1 cellular context compared by ENCODE assay signal in the genomic region with DNA sequence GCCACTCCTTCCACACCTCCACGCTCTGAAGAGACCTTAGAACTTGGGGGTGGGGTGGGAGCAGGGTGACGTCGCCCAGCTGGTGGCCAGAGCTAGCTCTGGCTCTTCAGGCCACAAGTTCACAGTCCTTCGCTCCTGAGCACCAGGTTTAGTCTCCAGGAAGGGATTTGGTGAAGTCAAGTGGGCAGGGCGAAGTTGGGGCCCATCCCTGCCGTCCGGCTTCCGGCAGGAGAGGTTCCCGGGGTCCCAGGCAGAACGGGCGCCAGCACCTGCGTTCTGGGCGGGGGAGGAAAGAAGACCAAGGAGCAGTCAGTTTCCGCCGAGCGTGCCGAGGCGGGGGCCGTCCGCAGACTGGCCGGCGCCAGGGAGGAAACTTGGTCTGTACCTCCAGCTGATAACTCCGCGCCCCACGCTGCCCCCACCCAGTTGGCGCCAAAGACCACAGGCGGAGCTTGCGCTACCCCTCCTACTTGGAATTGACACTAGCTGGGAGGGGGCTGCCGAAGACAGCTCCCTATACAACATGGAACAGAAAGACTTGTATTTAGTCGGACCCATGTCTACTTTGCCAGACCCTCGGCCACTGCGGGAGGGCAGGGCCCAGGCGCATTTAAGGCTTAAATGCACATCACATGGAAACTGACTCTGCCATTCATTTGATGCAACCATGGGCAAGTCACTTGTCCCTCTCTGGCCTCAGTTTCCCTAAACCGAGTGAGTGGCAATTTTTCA.
A peak's percentile ranks its signal among the peaks of the same experiment; 100 is the strongest.
TF ChIP-seq lines count a peak whose summit lies in the region.

No MANE protein-coding gene starts in this region.

TF ChIP-seq in K562, 482 proteins besides CTCF, POLR2A, EP300 and RAD21 (continued from another document):
- TF ChIP-seq, protein P1, sequence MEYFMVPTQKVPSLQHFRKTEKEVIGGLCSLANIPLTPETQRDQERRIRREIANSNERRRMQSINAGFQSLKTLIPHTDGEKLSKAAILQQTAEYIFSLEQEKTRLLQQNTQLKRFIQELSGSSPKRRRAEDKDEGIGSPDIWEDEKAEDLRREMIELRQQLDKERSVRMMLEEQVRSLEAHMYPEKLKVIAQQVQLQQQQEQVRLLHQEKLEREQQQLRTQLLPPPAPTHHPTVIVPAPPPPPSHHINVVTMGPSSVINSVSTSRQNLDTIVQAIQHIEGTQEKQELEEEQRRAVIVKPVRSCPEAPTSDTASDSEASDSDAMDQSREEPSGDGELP (CRISPR knock-in tag; IDR thresholded peaks at IDR 0.05; ENCODE audit: borderline replicate concordance) = peak; percentile 99
- TF ChIP-seq HMG20B (CRISPR knock-in tag; IDR thresholded peaks at IDR 0.05) (no peak), FOS (IDR thresholded peaks at IDR 0.05; ENCODE audit: extremely low read depth, insufficient read length) (no peak), SRSF3 (IDR thresholded peaks at IDR 0.05; ENCODE audit: insufficient read depth, low read length) (no peak), MEIS2 (IDR thresholded peaks at IDR 0.05; ENCODE audit: partially characterized antibody) (no peak), ZNF766 (CRISPR knock-in tag; conservative IDR thresholded peaks at IDR 0.05) (no peak), MTF1 (CRISPR knock-in tag; IDR thresholded peaks at IDR 0.05; ENCODE audit: borderline replicate concordance) (no peak), COPS2 (conservative IDR thresholded peaks at IDR 0.05) (no peak), DIDO1 (tag; IDR thresholded peaks at IDR 0.05; ENCODE audit: low read depth) (no peak), NR2C2 (CRISPR knock-in tag; IDR thresholded peaks at IDR 0.05) (no peak), NR2C2 (tag; IDR thresholded peaks at IDR 0.05) (peak; percentile 63; the same call in 1 of the 2 replicates), SMAD1 (IDR thresholded peaks at IDR 0.05; ENCODE audit: low read depth, low read length, partially characterized antibody) (peak; percentile 94), MCM7 (IDR thresholded peaks at IDR 0.05) (no peak), ATF1 (CRISPR knock-in tag; IDR thresholded peaks at IDR 0.05) (no peak), ATF1 (tag; IDR thresholded peaks at IDR 0.05) (peak; percentile 82), PHTF2 (CRISPR knock-in tag; IDR thresholded peaks at IDR 0.05) (0 out of 2 replicates have a peak, but pooled peaks have one; percentile 34), TEAD4 (IDR thresholded peaks at IDR 0.05; ENCODE audit: low read length) (no peak; the same call in 1 of the 2 replicates), TEAD4 (CRISPR knock-in tag; IDR thresholded peaks at IDR 0.05; ENCODE audit: borderline replicate concordance) (0 out of 2 replicates have a peak, but pooled peaks have one; percentile 33), HLTF (IDR thresholded peaks at IDR 0.05) (no peak), NFIX (CRISPR knock-in tag; IDR thresholded peaks at IDR 0.05; ENCODE audit: low read depth) (no peak)
- TF ChIP-seq, protein P2, sequence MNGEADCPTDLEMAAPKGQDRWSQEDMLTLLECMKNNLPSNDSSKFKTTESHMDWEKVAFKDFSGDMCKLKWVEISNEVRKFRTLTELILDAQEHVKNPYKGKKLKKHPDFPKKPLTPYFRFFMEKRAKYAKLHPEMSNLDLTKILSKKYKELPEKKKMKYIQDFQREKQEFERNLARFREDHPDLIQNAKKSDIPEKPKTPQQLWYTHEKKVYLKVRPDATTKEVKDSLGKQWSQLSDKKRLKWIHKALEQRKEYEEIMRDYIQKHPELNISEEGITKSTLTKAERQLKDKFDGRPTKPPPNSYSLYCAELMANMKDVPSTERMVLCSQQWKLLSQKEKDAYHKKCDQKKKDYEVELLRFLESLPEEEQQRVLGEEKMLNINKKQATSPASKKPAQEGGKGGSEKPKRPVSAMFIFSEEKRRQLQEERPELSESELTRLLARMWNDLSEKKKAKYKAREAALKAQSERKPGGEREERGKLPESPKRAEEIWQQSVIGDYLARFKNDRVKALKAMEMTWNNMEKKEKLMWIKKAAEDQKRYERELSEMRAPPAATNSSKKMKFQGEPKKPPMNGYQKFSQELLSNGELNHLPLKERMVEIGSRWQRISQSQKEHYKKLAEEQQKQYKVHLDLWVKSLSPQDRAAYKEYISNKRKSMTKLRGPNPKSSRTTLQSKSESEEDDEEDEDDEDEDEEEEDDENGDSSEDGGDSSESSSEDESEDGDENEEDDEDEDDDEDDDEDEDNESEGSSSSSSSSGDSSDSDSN (IDR thresholded peaks at IDR 0.05; ENCODE audit: borderline replicate concordance in 1 of 2, low read depth in 2 of 2, low read length in 2 of 2) = peak in 1 of 2 experiments; percentile 89; a peak in 2 of 4 replicates
- TF ChIP-seq, protein P3, sequence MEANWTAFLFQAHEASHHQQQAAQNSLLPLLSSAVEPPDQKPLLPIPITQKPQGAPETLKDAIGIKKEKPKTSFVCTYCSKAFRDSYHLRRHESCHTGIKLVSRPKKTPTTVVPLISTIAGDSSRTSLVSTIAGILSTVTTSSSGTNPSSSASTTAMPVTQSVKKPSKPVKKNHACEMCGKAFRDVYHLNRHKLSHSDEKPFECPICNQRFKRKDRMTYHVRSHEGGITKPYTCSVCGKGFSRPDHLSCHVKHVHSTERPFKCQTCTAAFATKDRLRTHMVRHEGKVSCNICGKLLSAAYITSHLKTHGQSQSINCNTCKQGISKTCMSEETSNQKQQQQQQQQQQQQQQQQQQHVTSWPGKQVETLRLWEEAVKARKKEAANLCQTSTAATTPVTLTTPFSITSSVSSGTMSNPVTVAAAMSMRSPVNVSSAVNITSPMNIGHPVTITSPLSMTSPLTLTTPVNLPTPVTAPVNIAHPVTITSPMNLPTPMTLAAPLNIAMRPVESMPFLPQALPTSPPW (CRISPR knock-in tag; IDR thresholded peaks at IDR 0.05) = peak; percentile 86
- TF ChIP-seq, protein P4, sequence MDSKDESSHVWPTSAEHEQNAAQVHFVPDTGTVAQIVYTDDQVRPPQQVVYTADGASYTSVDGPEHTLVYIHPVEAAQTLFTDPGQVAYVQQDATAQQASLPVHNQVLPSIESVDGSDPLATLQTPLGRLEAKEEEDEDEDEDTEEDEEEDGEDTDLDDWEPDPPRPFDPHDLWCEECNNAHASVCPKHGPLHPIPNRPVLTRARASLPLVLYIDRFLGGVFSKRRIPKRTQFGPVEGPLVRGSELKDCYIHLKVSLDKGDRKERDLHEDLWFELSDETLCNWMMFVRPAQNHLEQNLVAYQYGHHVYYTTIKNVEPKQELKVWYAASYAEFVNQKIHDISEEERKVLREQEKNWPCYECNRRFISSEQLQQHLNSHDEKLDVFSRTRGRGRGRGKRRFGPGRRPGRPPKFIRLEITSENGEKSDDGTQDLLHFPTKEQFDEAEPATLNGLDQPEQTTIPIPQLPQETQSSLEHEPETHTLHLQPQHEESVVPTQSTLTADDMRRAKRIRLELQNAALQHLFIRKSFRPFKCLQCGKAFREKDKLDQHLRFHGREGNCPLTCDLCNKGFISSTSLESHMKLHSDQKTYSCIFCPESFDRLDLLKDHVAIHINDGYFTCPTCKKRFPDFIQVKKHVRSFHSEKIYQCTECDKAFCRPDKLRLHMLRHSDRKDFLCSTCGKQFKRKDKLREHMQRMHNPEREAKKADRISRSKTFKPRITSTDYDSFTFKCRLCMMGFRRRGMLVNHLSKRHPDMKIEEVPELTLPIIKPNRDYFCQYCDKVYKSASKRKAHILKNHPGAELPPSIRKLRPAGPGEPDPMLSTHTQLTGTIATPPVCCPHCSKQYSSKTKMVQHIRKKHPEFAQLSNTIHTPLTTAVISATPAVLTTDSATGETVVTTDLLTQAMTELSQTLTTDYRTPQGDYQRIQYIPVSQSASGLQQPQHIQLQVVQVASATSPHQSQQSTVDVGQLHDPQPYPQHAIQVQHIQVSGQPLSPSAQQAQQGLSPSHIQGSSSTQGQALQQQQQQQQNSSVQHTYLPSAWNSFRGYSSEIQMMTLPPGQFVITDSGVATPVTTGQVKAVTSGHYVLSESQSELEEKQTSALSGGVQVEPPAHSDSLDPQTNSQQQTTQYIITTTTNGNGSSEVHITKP (IDR thresholded peaks at IDR 0.05; ENCODE audit: partially characterized antibody) = peak; percentile 97
- TF ChIP-seq, protein P5, sequence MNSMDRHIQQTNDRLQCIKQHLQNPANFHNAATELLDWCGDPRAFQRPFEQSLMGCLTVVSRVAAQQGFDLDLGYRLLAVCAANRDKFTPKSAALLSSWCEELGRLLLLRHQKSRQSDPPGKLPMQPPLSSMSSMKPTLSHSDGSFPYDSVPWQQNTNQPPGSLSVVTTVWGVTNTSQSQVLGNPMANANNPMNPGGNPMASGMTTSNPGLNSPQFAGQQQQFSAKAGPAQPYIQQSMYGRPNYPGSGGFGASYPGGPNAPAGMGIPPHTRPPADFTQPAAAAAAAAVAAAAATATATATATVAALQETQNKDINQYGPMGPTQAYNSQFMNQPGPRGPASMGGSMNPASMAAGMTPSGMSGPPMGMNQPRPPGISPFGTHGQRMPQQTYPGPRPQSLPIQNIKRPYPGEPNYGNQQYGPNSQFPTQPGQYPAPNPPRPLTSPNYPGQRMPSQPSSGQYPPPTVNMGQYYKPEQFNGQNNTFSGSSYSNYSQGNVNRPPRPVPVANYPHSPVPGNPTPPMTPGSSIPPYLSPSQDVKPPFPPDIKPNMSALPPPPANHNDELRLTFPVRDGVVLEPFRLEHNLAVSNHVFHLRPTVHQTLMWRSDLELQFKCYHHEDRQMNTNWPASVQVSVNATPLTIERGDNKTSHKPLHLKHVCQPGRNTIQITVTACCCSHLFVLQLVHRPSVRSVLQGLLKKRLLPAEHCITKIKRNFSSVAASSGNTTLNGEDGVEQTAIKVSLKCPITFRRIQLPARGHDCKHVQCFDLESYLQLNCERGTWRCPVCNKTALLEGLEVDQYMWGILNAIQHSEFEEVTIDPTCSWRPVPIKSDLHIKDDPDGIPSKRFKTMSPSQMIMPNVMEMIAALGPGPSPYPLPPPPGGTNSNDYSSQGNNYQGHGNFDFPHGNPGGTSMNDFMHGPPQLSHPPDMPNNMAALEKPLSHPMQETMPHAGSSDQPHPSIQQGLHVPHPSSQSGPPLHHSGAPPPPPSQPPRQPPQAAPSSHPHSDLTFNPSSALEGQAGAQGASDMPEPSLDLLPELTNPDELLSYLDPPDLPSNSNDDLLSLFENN (IDR thresholded peaks at IDR 0.05; ENCODE audit: low read depth in 2 of 2, low read length in 2 of 2) = peak in 1 of 2 experiments; percentile 69; a peak in 1 of 4 replicates
- TF ChIP-seq, protein P6, sequence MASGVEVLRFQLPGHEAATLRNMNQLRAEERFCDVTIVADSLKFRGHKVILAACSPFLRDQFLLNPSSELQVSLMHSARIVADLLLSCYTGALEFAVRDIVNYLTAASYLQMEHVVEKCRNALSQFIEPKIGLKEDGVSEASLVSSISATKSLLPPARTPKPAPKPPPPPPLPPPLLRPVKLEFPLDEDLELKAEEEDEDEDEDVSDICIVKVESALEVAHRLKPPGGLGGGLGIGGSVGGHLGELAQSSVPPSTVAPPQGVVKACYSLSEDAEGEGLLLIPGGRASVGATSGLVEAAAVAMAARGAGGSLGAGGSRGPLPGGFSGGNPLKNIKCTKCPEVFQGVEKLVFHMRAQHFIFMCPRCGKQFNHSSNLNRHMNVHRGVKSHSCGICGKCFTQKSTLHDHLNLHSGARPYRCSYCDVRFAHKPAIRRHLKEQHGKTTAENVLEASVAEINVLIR (CRISPR knock-in tag; IDR thresholded peaks at IDR 0.05) = no peak
- TF ChIP-seq, protein P7, sequence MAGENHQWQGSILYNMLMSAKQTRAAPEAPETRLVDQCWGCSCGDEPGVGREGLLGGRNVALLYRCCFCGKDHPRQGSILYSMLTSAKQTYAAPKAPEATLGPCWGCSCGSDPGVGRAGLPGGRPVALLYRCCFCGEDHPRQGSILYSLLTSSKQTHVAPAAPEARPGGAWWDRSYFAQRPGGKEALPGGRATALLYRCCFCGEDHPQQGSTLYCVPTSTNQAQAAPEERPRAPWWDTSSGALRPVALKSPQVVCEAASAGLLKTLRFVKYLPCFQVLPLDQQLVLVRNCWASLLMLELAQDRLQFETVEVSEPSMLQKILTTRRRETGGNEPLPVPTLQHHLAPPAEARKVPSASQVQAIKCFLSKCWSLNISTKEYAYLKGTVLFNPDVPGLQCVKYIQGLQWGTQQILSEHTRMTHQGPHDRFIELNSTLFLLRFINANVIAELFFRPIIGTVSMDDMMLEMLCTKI (IDR thresholded peaks at IDR 0.05; ENCODE audit: partially characterized antibody) = no peak
- TF ChIP-seq, protein P8, sequence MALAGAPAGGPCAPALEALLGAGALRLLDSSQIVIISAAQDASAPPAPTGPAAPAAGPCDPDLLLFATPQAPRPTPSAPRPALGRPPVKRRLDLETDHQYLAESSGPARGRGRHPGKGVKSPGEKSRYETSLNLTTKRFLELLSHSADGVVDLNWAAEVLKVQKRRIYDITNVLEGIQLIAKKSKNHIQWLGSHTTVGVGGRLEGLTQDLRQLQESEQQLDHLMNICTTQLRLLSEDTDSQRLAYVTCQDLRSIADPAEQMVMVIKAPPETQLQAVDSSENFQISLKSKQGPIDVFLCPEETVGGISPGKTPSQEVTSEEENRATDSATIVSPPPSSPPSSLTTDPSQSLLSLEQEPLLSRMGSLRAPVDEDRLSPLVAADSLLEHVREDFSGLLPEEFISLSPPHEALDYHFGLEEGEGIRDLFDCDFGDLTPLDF (CRISPR knock-in tag; IDR thresholded peaks at IDR 0.05) = peak; percentile 84
- TF ChIP-seq, protein P9, sequence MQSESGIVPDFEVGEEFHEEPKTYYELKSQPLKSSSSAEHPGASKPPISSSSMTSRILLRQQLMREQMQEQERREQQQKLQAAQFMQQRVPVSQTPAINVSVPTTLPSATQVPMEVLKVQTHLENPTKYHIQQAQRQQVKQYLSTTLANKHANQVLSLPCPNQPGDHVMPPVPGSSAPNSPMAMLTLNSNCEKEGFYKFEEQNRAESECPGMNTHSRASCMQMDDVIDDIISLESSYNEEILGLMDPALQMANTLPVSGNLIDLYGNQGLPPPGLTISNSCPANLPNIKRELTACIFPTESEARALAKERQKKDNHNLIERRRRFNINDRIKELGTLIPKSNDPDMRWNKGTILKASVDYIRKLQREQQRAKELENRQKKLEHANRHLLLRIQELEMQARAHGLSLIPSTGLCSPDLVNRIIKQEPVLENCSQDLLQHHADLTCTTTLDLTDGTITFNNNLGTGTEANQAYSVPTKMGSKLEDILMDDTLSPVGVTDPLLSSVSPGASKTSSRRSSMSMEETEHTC (IDR thresholded peaks at IDR 0.05) = no peak; the same call in 1 of the 2 replicates
TF ChIP-seq in K562: peak in this region for 148.
